Comparison of ENCODE assay signal across 18 cellular contexts in genomic region chr7:130975731-130976130, GRCh38.
A peak's percentile ranks its signal among the peaks of the same experiment; 100 is the strongest.
DNase-seq lines count a peak whose midpoint lies in the region; ATAC-seq lines count a peak whose summit lies in the region.
"Had no signal": no experiment of that assay in that cellular context is flagged by ENCODE, and none has a peak within 500 bp of the region (broad histone marks: within the 10 kb centered on the region; RNA-seq: fewer than 3 reads in every experiment).

No MANE protein-coding gene starts in this region.

- POLR2A ChIA-PET in activated naive CD8-positive, alpha-beta T cell treated with anti-CD3 and anti-CD28 coated beads, Interleukin-2, amount 10 ng/mL, durations not matched to agents 7 days and 5 days (lab: Charles Lee), result interaction anchor here (0.7 kb wide), 1 partner anchor 15 kb away, joined by 3 read pairs; no protein-coding TSS in a partner anchor

- H3K36me3 Mint-ChIP-seq in activated naive CD4-positive, alpha-beta T cell treated with anti-CD3 and anti-CD28 coated beads for 36 hours (ENCODE audit: low read depth), result peaks cover 37% of the 10 kb centered on the region
- peaks cover 26% of the 10 kb centered on the region for H3K36me3 Mint-ChIP-seq in IgD-negative memory B cell
- peaks cover 41% of the 10 kb centered on the region for H3K36me3 Mint-ChIP-seq in activated naive CD8-positive, alpha-beta T cell treated with anti-CD3 and anti-CD28 coated beads, Interleukin-2, amount 10 ng/mL, durations not matched to agents 7 days and 5 days
- H3K36me3 Mint-ChIP-seq in stimulated activated effector memory CD8-positive, alpha-beta T cell treated with anti-CD3 and anti-CD28 coated beads, Interleukin-12 subunit alpha, Interleukin-12 subunit beta, amount 100 ng/mL, for 72 hours, result peaks cover 69% of the 10 kb centered on the region

- no peak for ATAC-seq in activated naive CD8-positive, alpha-beta T cell treated with anti-CD3 and anti-CD28 coated beads, Interleukin-2, amount 10 ng/mL, durations not matched to agents 7 days and 5 days (ENCODE audit: low read depth)
- no peak for ATAC-seq in stimulated activated effector memory CD8-positive, alpha-beta T cell treated with anti-CD3 and anti-CD28 coated beads, Interleukin-12 subunit alpha, Interleukin-12 subunit beta, amount 100 ng/mL, for 72 hours
- no peak for ATAC-seq in GM21390 (IDR thresholded peaks at IDR 0.05; ENCODE audit: unreplicated experiment)

- H3K4me3 Mint-ChIP-seq in activated naive CD4-positive, alpha-beta T cell treated with anti-CD3 and anti-CD28 coated beads for 36 hours, result no peak overlapping the region
- peak overlapping the region in 1 of 4 donors; percentile 78 for H3K4me3 Mint-ChIP-seq in IgD-negative memory B cell
- no peak overlapping the region for H3K4me3 Mint-ChIP-seq in activated naive CD8-positive, alpha-beta T cell treated with anti-CD3 and anti-CD28 coated beads, Interleukin-2, amount 10 ng/mL, durations not matched to agents 7 days and 5 days
- H3K4me3 Mint-ChIP-seq in stimulated activated effector memory CD8-positive, alpha-beta T cell treated with anti-CD3 and anti-CD28 coated beads, Interleukin-12 subunit alpha, Interleukin-12 subunit beta, amount 100 ng/mL, for 72 hours, result peak overlapping the region; percentile 41

- intact Hi-C loops in activated naive CD4-positive, alpha-beta T cell treated with anti-CD3 and anti-CD28 coated beads for 36 hours (cut with micrococcal nuclease), result no loop called here

- H3K27me3 Mint-ChIP-seq in activated naive CD4-positive, alpha-beta T cell treated with anti-CD3 and anti-CD28 coated beads for 36 hours (ENCODE audit: low read depth), result no peaks in the 10 kb centered on the region
- no peaks in the 10 kb centered on the region for H3K27me3 Mint-ChIP-seq in IgD-negative memory B cell
- H3K27me3 Mint-ChIP-seq in activated naive CD8-positive, alpha-beta T cell treated with anti-CD3 and anti-CD28 coated beads, Interleukin-2, amount 10 ng/mL, durations not matched to agents 7 days and 5 days, result no peaks in the 10 kb centered on the region

- no peak for DNase-seq in activated naive CD4-positive, alpha-beta T cell treated with anti-CD3 and anti-CD28 coated beads for 36 hours
- no peak for DNase-seq in activated naive CD4-positive, alpha-beta T cell treated with anti-CD3 and anti-CD28 coated beads, Interleukin-2, amount 50 U/mL, for 16 hours
- DNase-seq in activated naive CD8-positive, alpha-beta T cell treated with anti-CD3 and anti-CD28 coated beads, Interleukin-2, amount 10 ng/mL, durations not matched to agents 7 days and 5 days, result no peak
- no peak for DNase-seq in stimulated activated effector memory CD8-positive, alpha-beta T cell treated with anti-CD3 and anti-CD28 coated beads, Interleukin-12 subunit alpha, Interleukin-12 subunit beta, amount 100 ng/mL, for 72 hours (ENCODE audit: low spot score in 2 of 2)
- DNase-seq in NCI-H1092 (lab: John Stamatoyannopoulos, UW), result no peak
- DNase-seq: amniotic stem cell, EL, HCEC 1CT, heart left ventricle, kidney glomerular epithelial cell, NCI-H1092 treated with DMSO at 0.1 percent for 48 hours, NCI-H1930, NCI-H2227 treated with DMSO at 0.1 percent for 48 hours, NCI-H69, T-helper 9 cell, WERI-Rb-1 had no signal

- peaks cover 77% of the 10 kb centered on the region for H3K4me1 Mint-ChIP-seq in activated naive CD4-positive, alpha-beta T cell treated with anti-CD3 and anti-CD28 coated beads for 36 hours (ENCODE audit: low read depth)
- peaks cover 13 to 19% (median 18%) of the 10 kb centered on the region in 3 donors for H3K4me1 Mint-ChIP-seq in IgD-negative memory B cell
- H3K4me1 Mint-ChIP-seq in activated naive CD8-positive, alpha-beta T cell treated with anti-CD3 and anti-CD28 coated beads, Interleukin-2, amount 10 ng/mL, durations not matched to agents 7 days and 5 days, result peaks cover 31% of the 10 kb centered on the region
- peaks cover 75% of the 10 kb centered on the region for H3K4me1 Mint-ChIP-seq in stimulated activated effector memory CD8-positive, alpha-beta T cell treated with anti-CD3 and anti-CD28 coated beads, Interleukin-12 subunit alpha, Interleukin-12 subunit beta, amount 100 ng/mL, for 72 hours

- peak overlapping the region; percentile 94 for H3K27ac Mint-ChIP-seq in activated naive CD4-positive, alpha-beta T cell treated with anti-CD3 and anti-CD28 coated beads for 36 hours
- H3K27ac Mint-ChIP-seq in IgD-negative memory B cell, result peak overlapping the region in 2 of 3 donors; percentile 10 to 43
- H3K27ac Mint-ChIP-seq in activated naive CD8-positive, alpha-beta T cell treated with anti-CD3 and anti-CD28 coated beads, Interleukin-2, amount 10 ng/mL, durations not matched to agents 7 days and 5 days, result peak overlapping the region; percentile 2
- H3K27ac Mint-ChIP-seq in stimulated activated effector memory CD8-positive, alpha-beta T cell treated with anti-CD3 and anti-CD28 coated beads, Interleukin-12 subunit alpha, Interleukin-12 subunit beta, amount 100 ng/mL, for 72 hours, result peak overlapping the region; percentile 89

- CTCF ChIA-PET in activated naive CD4-positive, alpha-beta T cell treated with anti-CD3 and anti-CD28 coated beads for 36 hours (lab: Charles Lee), result interaction anchor here (0.6 to 1.0 kb wide), 2 partner anchors 15 to 175 kb away, joined by 3 to 5 read pairs; no protein-coding TSS in a partner anchor

- H3K9me3 Mint-ChIP-seq in activated naive CD4-positive, alpha-beta T cell treated with anti-CD3 and anti-CD28 coated beads for 36 hours, result peaks cover 28% of the 10 kb centered on the region
- peaks cover 0 to 10% (median 7%) of the 10 kb centered on the region in 3 donors for H3K9me3 Mint-ChIP-seq in IgD-negative memory B cell
- H3K9me3 Mint-ChIP-seq in activated naive CD8-positive, alpha-beta T cell treated with anti-CD3 and anti-CD28 coated beads, Interleukin-2, amount 10 ng/mL, durations not matched to agents 7 days and 5 days, result peaks cover 12% of the 10 kb centered on the region
- H3K9me3 Mint-ChIP-seq in stimulated activated effector memory CD8-positive, alpha-beta T cell treated with anti-CD3 and anti-CD28 coated beads, Interleukin-12 subunit alpha, Interleukin-12 subunit beta, amount 100 ng/mL, for 72 hours, result no peaks in the 10 kb centered on the region

Comparison
In these comparisons a context has a peak if more than half of its experiments do, and no peak if none do; other contexts are left out.
1. H3K27ac Mint-ChIP-seq: peak in every context shown above with its lines; median percentile 94 in activated naive CD4-positive, alpha-beta T cell treated with anti-CD3 and anti-CD28 coated beads for 36 hours; 89 in stimulated activated effector memory CD8-positive, alpha-beta T cell treated with anti-CD3 and anti-CD28 coated beads, Interleukin-12 subunit alpha, Interleukin-12 subunit beta, amount 100 ng/mL, for 72 hours; 26 in IgD-negative memory B cell; 2 in activated naive CD8-positive, alpha-beta T cell treated with anti-CD3 and anti-CD28 coated beads, Interleukin-2, amount 10 ng/mL, durations not matched to agents 7 days and 5 days.